ENCODE assay signal across 20 cellular contexts in genomic region chr1:68919070-68919469, GRCh38.
A peak's percentile ranks its signal among the peaks of the same experiment; 100 is the strongest.
DNase-seq lines count a peak whose midpoint lies in the region; ATAC-seq and TF ChIP-seq lines count a peak whose summit lies in the region.
"Had no signal": no experiment of that assay in that cellular context is flagged by ENCODE, and none has a peak within 500 bp of the region (broad histone marks: within the 10 kb centered on the region; RNA-seq: fewer than 3 reads in every experiment).

No MANE protein-coding gene starts in this region.

- DNase-seq in NCI-H226 (peak; percentile 35), epithelial cell of esophagus (ENCODE audit: low read depth) (peak; percentile 14), fibroblast of the aortic adventitia (ENCODE audit: low read depth) (peak; percentile 38), stromal cell of bone marrow (ENCODE audit: low read depth) (peak; percentile 52), NCI-H1105 treated with DMSO at 0.1 percent for 48 hours (lab: John Stamatoyannopoulos, UW) (no peak)
- DNase-seq in activated CD4-positive, alpha-beta T cell treated with anti-CD3 and anti-CD28 coated beads for 48 hours: no peak
- DNase-seq: CD8-positive, alpha-beta T cell; DMS79 treated with DMSO at 0.1 percent for 48 hours; GOT3; KG1; NCI-H1417; NCI-H187; NCI-H2107; NCI-H2227 treated with DMSO at 0.1 percent for 48 hours; NCI-H524; NCI-H82; PC-9; SJCRH30 had no signal

- H3K4me3 ChIP-seq in epithelial cell of esophagus (ENCODE audit: low read length): no peak overlapping the region
- H3K4me3 ChIP-seq in fibroblast of the aortic adventitia (ENCODE audit: low read depth, low read length): no peak overlapping the region
- H3K4me3 ChIP-seq: BLaER1 treated with 17β-estradiol and CSF1 and Interleukin-3, amounts not matched to agents 10 nM and 100 nM; PC-9; SJCRH30 had no signal

- no peak for ATAC-seq in HG03175 (IDR thresholded peaks at IDR 0.05; ENCODE audit: unreplicated experiment)
- ATAC-seq: CD8-positive, alpha-beta T cell had no signal

- TF ChIP-seq CTCF in epithelial cell of esophagus (IDR thresholded peaks at IDR 0.05; ENCODE audit: insufficient read depth, low read depth, low read length, missing control alignments): no peak
- TF ChIP-seq CTCF in fibroblast of the aortic adventitia (IDR thresholded peaks at IDR 0.05; ENCODE audit: insufficient read depth, low read length): no peak

Comparison
In these comparisons a context has a peak if more than half of its experiments do, and no peak if none do; other contexts are left out.
1. DNase-seq: peak in NCI-H226 (single experiment), epithelial cell of esophagus (single experiment), fibroblast of the aortic adventitia (single experiment) and stromal cell of bone marrow (single experiment); none in activated CD4-positive, alpha-beta T cell treated with anti-CD3 and anti-CD28 coated beads for 48 hours (single experiment) and NCI-H1105 treated with DMSO at 0.1 percent for 48 hours (single experiment).